In genomic region chr22:49907807-49908206, GRCh38 we compare ENCODE assay signal across 18 cellular contexts. TPM values are rescaled to one million over a fixed set of nuclear protein-coding genes. Genes with fewer than 3 reads are reported as not detected.
DNase-seq lines count a peak whose midpoint lies in the region; ATAC-seq, FAIRE-seq and TF ChIP-seq lines count a peak whose summit lies in the region.
"Had no signal": no experiment of that assay in that cellular context is flagged by ENCODE, and none has a peak within 500 bp of the region (broad histone marks: within the 10 kb centered on the region; RNA-seq: fewer than 3 reads in every experiment).

No MANE protein-coding gene starts in this region.

- FAIRE-seq in frontal cortex (lab: Jason Lieb, UNC): no peak
- FAIRE-seq: D721Med had no signal

- no peak overlapping the region for H3K4me3 ChIP-seq in osteoblast (ENCODE audit: insufficient read depth, low read length)
- H3K4me3 ChIP-seq: Peyer's patch, SK-N-MC had no signal

- no peak for TF ChIP-seq CTCF in CD4-positive, alpha-beta T cell (IDR thresholded peaks at IDR 0.05)
- TF ChIP-seq CTCF in endothelial cell (IDR thresholded peaks at IDR 0.05; ENCODE audit: unreplicated experiment): no peak
- no peak for TF ChIP-seq CTCF in osteoblast (IDR thresholded peaks at IDR 0.05; ENCODE audit: extremely low read depth, low read depth, low read length)

- H3K9me3 ChIP-seq in CD4-positive, alpha-beta T cell (ENCODE audit: control insufficient read depth, low read length): no peaks in the 10 kb centered on the region
- H3K9me3 ChIP-seq in osteoblast (ENCODE audit: low read depth, low read length): no peaks in the 10 kb centered on the region
- H3K9me3 ChIP-seq: Peyer's patch had no signal

- H3K36me3 Mint-ChIP-seq in CD4-positive, alpha-beta T cell (ENCODE audit: low read depth): peaks cover 64% of the 10 kb centered on the region
- peaks cover 19% of the 10 kb centered on the region for H3K36me3 Mint-ChIP-seq in T-cell
- H3K36me3 Mint-ChIP-seq in endothelial cell (ENCODE audit: low read depth, unreplicated experiment): peaks cover 26% of the 10 kb centered on the region
- peaks cover 35% of the 10 kb centered on the region for H3K36me3 Mint-ChIP-seq in activated CD4-positive, alpha-beta T cell treated with anti-CD3 and anti-CD28 coated beads, Interleukin-2, amount 10 ng/mL, durations not matched to agents 24 days and 14 days (ENCODE audit: low read depth)

- H3K27me3 ChIP-seq in CD4-positive, alpha-beta T cell (ENCODE audit: control insufficient read depth, insufficient read depth, low read length): no peaks in the 10 kb centered on the region
- no peaks in the 10 kb centered on the region for H3K27me3 ChIP-seq in osteoblast (ENCODE audit: insufficient read depth, low read length)
- H3K27me3 ChIP-seq: Peyer's patch had no signal

- H3K9me3 Mint-ChIP-seq in CD4-positive, alpha-beta T cell: no peaks in the 10 kb centered on the region
- H3K9me3 Mint-ChIP-seq in T-cell (no peaks in the 10 kb centered on the region), endothelial cell (ENCODE audit: unreplicated experiment) (no peaks in the 10 kb centered on the region)
- no peaks in the 10 kb centered on the region for H3K9me3 Mint-ChIP-seq in activated CD4-positive, alpha-beta T cell treated with anti-CD3 and anti-CD28 coated beads, Interleukin-2, amount 10 ng/mL, durations not matched to agents 24 days and 14 days

- intact Hi-C loops in CD4-positive, alpha-beta T cell (cut with DNase I, micrococcal nuclease): no loop called here
- intact Hi-C loops in activated CD4-positive, alpha-beta T cell treated with anti-CD3 and anti-CD28 coated beads, Interleukin-2, amount 10 ng/mL, durations not matched to agents 24 days and 14 days (cut with micrococcal nuclease): no loop called here

- POLR2A ChIA-PET in CD4-positive, alpha-beta T cell (lab: Charles Lee): no interaction called here
- POLR2A ChIA-PET in T-cell (lab: Charles Lee): no interaction called here

- H3K27me3 Mint-ChIP-seq in CD4-positive, alpha-beta T cell: no peaks in the 10 kb centered on the region
- H3K27me3 Mint-ChIP-seq in T-cell (no peaks in the 10 kb centered on the region), endothelial cell (ENCODE audit: unreplicated experiment) (peaks cover 4% of the 10 kb centered on the region)
- no peaks in the 10 kb centered on the region for H3K27me3 Mint-ChIP-seq in activated CD4-positive, alpha-beta T cell treated with anti-CD3 and anti-CD28 coated beads, Interleukin-2, amount 10 ng/mL, durations not matched to agents 24 days and 14 days

- no peak overlapping the region for H2AFZ ChIP-seq in osteoblast (ENCODE audit: low read length)

- H3K79me2 ChIP-seq in osteoblast (ENCODE audit: insufficient read depth, low read length): no peaks in the 10 kb centered on the region

- no peak for ATAC-seq in CD4-positive, alpha-beta T cell (ENCODE audit: poor library complexity)
- ATAC-seq in T-cell (replicated peaks in 1 of 4) (no peak), HG03439 (IDR thresholded peaks at IDR 0.05; ENCODE audit: unreplicated experiment) (no peak)

- no peak overlapping the region for H3K27ac ChIP-seq in CD4-positive, alpha-beta T cell (ENCODE audit: low read depth, low read length)
- no peak overlapping the region for H3K27ac ChIP-seq in osteoblast (ENCODE audit: low read depth, low read length)
- H3K27ac ChIP-seq: Peyer's patch, SK-N-MC had no signal

- no peak overlapping the region for H3K4me2 ChIP-seq in osteoblast (ENCODE audit: insufficient read depth, low read length)

- CTCF ChIA-PET in CD4-positive, alpha-beta T cell (lab: Charles Lee): interaction anchor here (0.7 kb wide), 1 partner anchor 104 kb away, joined by 3 read pairs; no protein-coding TSS in a partner anchor
- CTCF ChIA-PET in T-cell (lab: Charles Lee): no interaction called here

- H3K4me3 Mint-ChIP-seq in CD4-positive, alpha-beta T cell: no peak overlapping the region
- no peak overlapping the region for H3K4me3 Mint-ChIP-seq in T-cell
- H3K4me3 Mint-ChIP-seq in endothelial cell (ENCODE audit: unreplicated experiment): peak overlapping the region; percentile 82
- no peak overlapping the region for H3K4me3 Mint-ChIP-seq in activated CD4-positive, alpha-beta T cell treated with anti-CD3 and anti-CD28 coated beads, Interleukin-2, amount 10 ng/mL, durations not matched to agents 24 days and 14 days

- no peak for DNase-seq in CD4-positive, alpha-beta T cell
- DNase-seq in T-cell: no peak
- no peak for DNase-seq in endothelial cell (ENCODE audit: low spot score)
- peak; percentile 42 for DNase-seq in osteoblast (ENCODE audit: insufficient read length, low spot score, missing footprints)
- no peak for DNase-seq in activated CD4-positive, alpha-beta T cell treated with anti-CD3 and anti-CD28 coated beads, Interleukin-2, amount 10 ng/mL, durations not matched to agents 24 days and 14 days
- no peak for DNase-seq in frontal cortex (ENCODE audit: low spot score in 2 of 2)
- DNase-seq: ACHN, AML-193, DMS79, HCEC 1CT, NCI-H1436, NCI-H2081, NCI-H510A treated with DMSO at 0.1 percent for 48 hours, Peyer's patch, Right ventricle myocardium superior had no signal

- no peaks in the 10 kb centered on the region for H3K4me1 ChIP-seq in osteoblast (ENCODE audit: insufficient read depth, low read length)
- H3K4me1 ChIP-seq: Peyer's patch had no signal

- peak overlapping the region; percentile 69 for H3K27ac Mint-ChIP-seq in CD4-positive, alpha-beta T cell
- H3K27ac Mint-ChIP-seq in T-cell (peak overlapping the region; percentile 24 to 64), endothelial cell (ENCODE audit: unreplicated experiment) (no peak overlapping the region)
- no peak overlapping the region for H3K27ac Mint-ChIP-seq in activated CD4-positive, alpha-beta T cell treated with anti-CD3 and anti-CD28 coated beads, Interleukin-2, amount 10 ng/mL, durations not matched to agents 24 days and 14 days

- H3K36me3 ChIP-seq in osteoblast (ENCODE audit: insufficient read depth, low read length): peaks cover 6% of the 10 kb centered on the region

- H4K20me1 ChIP-seq in osteoblast (ENCODE audit: insufficient read depth, low read length): no peaks in the 10 kb centered on the region

- no peaks in the 10 kb centered on the region for H3K4me1 Mint-ChIP-seq in CD4-positive, alpha-beta T cell (ENCODE audit: low read depth)
- peaks cover 6 to 14% (median 6%) of the 10 kb centered on the region in 3 donors for H3K4me1 Mint-ChIP-seq in T-cell
- no peaks in the 10 kb centered on the region for H3K4me1 Mint-ChIP-seq in endothelial cell (ENCODE audit: unreplicated experiment)
- no peaks in the 10 kb centered on the region for H3K4me1 Mint-ChIP-seq in activated CD4-positive, alpha-beta T cell treated with anti-CD3 and anti-CD28 coated beads, Interleukin-2, amount 10 ng/mL, durations not matched to agents 24 days and 14 days

RNA-seq across cellular contexts. Expression of gene ALG12, which starts 10.4 kb away (rescaled TPM):
- 10 to 100 TPM; 13.5 to 14.6 TPM for total RNA-seq in CD4-positive, alpha-beta T cell
- total RNA-seq in T-cell (10 to 100 TPM; 15.7 to 22.1 (median 15.9) TPM), endothelial cell (ENCODE audit: unreplicated experiment) (23.2 TPM), osteoblast (18.8 and 20.0 TPM in 2 replicates), frontal cortex (8.6 TPM)
- total RNA-seq in activated CD4-positive, alpha-beta T cell treated with anti-CD3 and anti-CD28 coated beads, Interleukin-2, amount 10 ng/mL, durations not matched to agents 24 days and 14 days: 13.8 and 17.9 TPM in 2 replicates

RNA-seq across cellular contexts. Expression of gene CRELD2, which starts 10.6 kb away (rescaled TPM):
- total RNA-seq in CD4-positive, alpha-beta T cell: 10 to 100 TPM; 21.2 to 23.3 TPM
- total RNA-seq in T-cell (10 to 100 TPM; 28.2 to 42.7 (median 39.6) TPM), endothelial cell (ENCODE audit: unreplicated experiment) (207 TPM), osteoblast (28.0 and 31.1 TPM in 2 replicates), frontal cortex (17.5 TPM)
- 46.8 and 47.4 TPM in 2 replicates for total RNA-seq in activated CD4-positive, alpha-beta T cell treated with anti-CD3 and anti-CD28 coated beads, Interleukin-2, amount 10 ng/mL, durations not matched to agents 24 days and 14 days

RNA-seq across cellular contexts. Expression of gene PIM3, which starts 52.8 kb away (rescaled TPM):
- total RNA-seq in CD4-positive, alpha-beta T cell: 100 to 1,000 TPM; 224 to 230 TPM
- total RNA-seq in T-cell (100 to 1,000 TPM in 2 of 5 donors, 10 to 100 TPM in 3; 61.5 to 167 (median 65.0) TPM), endothelial cell (ENCODE audit: unreplicated experiment) (112 TPM), osteoblast (14.4 and 19.9 TPM in 2 replicates), frontal cortex (16.3 TPM)
- 302 and 304 TPM in 2 replicates for total RNA-seq in activated CD4-positive, alpha-beta T cell treated with anti-CD3 and anti-CD28 coated beads, Interleukin-2, amount 10 ng/mL, durations not matched to agents 24 days and 14 days

RNA-seq across cellular contexts. Expression of gene ZBED4, which starts 54.2 kb away (rescaled TPM):
- total RNA-seq in CD4-positive, alpha-beta T cell: 10 to 100 TPM; 14.8 to 15.0 TPM
- 10 to 100 TPM; 16.7 to 19.5 (median 18.3) TPM for total RNA-seq in T-cell
- total RNA-seq in endothelial cell (ENCODE audit: unreplicated experiment): 22.6 TPM
- total RNA-seq in osteoblast: 8.0 and 8.3 TPM in 2 replicates
- 18.2 and 19.8 TPM in 2 replicates for total RNA-seq in activated CD4-positive, alpha-beta T cell treated with anti-CD3 and anti-CD28 coated beads, Interleukin-2, amount 10 ng/mL, durations not matched to agents 24 days and 14 days
- 23.2 TPM for total RNA-seq in frontal cortex

Comparison
In these comparisons a context has a peak if more than half of its experiments do, and no peak if none do; other contexts are left out.
1. H3K27ac Mint-ChIP-seq: peak in CD4-positive, alpha-beta T cell (single experiment) and T-cell (2 of 2); none in endothelial cell (single experiment) and activated CD4-positive, alpha-beta T cell treated with anti-CD3 and anti-CD28 coated beads, Interleukin-2, amount 10 ng/mL, durations not matched to agents 24 days and 14 days (single experiment).